ENCODE assay signal across 21 cellular contexts in the genomic region with DNA sequence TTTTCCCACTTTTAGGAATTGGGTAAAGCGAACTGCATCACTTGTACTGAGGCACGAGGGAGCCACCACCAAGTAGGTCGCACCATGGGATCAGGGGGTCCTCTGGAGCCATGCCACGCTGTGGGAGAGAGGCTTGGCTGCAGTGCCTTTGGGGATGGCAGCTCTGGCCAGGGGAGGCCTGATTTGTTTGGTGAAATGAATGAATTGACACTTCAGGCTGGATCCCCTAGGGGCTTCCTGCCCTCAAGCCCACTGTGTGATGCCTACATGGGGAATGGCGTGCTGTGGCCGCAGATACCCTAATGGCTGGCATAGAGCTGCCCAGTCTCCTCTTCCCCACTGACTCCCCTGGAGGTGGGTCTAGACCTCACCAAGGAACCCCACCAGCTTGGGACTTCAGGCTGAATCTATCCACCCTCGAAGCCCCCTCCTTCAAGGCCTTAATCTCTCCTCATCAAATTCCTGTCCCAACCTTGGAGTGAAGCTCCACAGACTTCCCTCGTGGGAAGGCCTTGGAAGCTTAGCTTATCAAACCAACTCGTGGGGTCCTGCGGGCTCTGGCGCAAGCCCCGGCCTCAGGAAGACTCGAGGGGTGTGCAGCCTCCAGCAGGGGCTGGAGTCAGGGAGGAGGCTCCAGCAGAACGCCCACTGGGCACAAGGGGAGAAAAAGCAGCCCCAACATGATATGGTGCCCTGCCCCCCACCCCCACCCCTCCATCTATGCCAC.
DNase-seq lines count a peak whose midpoint lies in the region; TF ChIP-seq lines count a peak whose summit lies in the region.
"Had no signal": no experiment of that assay in that cellular context is flagged by ENCODE, and none has a peak within 500 bp of the region (broad histone marks: within the 10 kb centered on the region; RNA-seq: fewer than 3 reads in every experiment).

No MANE protein-coding gene starts in this region.

- POLR2A ChIA-PET in OCI-LY7 (lab: Charles Lee): interaction anchor here (1.5 kb wide), 1 partner anchor 28 kb away, joined by 4 read pairs; no protein-coding TSS in a partner anchor

- peaks cover 3 to 27% of the 10 kb centered on the region in 2 donors for H3K4me1 ChIP-seq in esophagus (ENCODE audit: control insufficient read depth in 2 of 2, insufficient read depth in 2 of 2, low read length in 1 of 2)
- no peaks in the 10 kb centered on the region for H3K4me1 ChIP-seq in osteoblast (ENCODE audit: insufficient read depth, low read length)
- H3K4me1 ChIP-seq in OCI-LY7 (ENCODE audit: insufficient read depth, low read length, poor library complexity, severe bottlenecking): peaks cover 35% of the 10 kb centered on the region

- BruUV-seq in OCI-LY7 (replicated peaks; lab: Mats Ljungman, UMichigan): no TSS peak

- H3K4me2 ChIP-seq in osteoblast (ENCODE audit: insufficient read depth, low read length) (no peak overlapping the region), OCI-LY7 (ENCODE audit: low read length) (no peak overlapping the region)
- H3K4me2 ChIP-seq: KMS-11 had no signal

- DNase-seq in activated effector memory CD4-positive, alpha-beta T cell treated with anti-CD3 and anti-CD28 coated beads, Interleukin-2, amount 50 U/mL, for 16 hours: peak; percentile 53
- DNase-seq in activated effector memory CD4-positive, alpha-beta T cell treated with Interleukin-2 at 50 U/mL for 16 hours: no peak
- DNase-seq in osteoblast (ENCODE audit: insufficient read length, low spot score, missing footprints) (peak; percentile 51), LoVo (ENCODE audit: low spot score) (no peak), OCI-LY7 (ENCODE audit: low spot score) (no peak)
- no peak for DNase-seq in activated naive CD4-positive, alpha-beta T cell treated with anti-CD3 and anti-CD28 coated beads, Interleukin-2, amount 50 U/mL, for 16 hours
- DNase-seq: CD8-positive, alpha-beta memory T cell; DMS 273 treated with DMSO at 0.1 percent for 48 hours; IMR-90; NCI-H1092 treated with DMSO at 0.1 percent for 48 hours; NCI-H1436; NCI-H187; NCI-H2081 treated with DMSO at 0.1 percent for 48 hours; NCI-H2171; NCI-H226; NCI-H510A; NCI-H69; SJCRH30 had no signal

- H3K27me3 ChIP-seq in esophagus (ENCODE audit: control insufficient read depth in 1 of 2, insufficient read depth in 2 of 2, low read length in 2 of 2) (no peaks in the 10 kb centered on the region), osteoblast (ENCODE audit: insufficient read depth, low read length) (peaks cover 45% of the 10 kb centered on the region)

- 77 to 82% methylated on average over 14 of the region's 14 CpGs for WGBS in esophagus, 2 donors

- peak overlapping the region; percentile 14 to 57 for H3K27ac ChIP-seq in esophagus (ENCODE audit: low read depth in 2 of 2, low read length in 1 of 2)
- no peak overlapping the region for H3K27ac ChIP-seq in osteoblast (ENCODE audit: low read depth, low read length)
- H3K27ac ChIP-seq in OCI-LY7 (ENCODE audit: low read depth, low read length, poor library complexity, severe bottlenecking): no peak overlapping the region
- H3K27ac ChIP-seq: 22Rv1, KMS-11, SJCRH30 had no signal

- no peaks in the 10 kb centered on the region for H4K20me1 ChIP-seq in osteoblast (ENCODE audit: insufficient read depth, low read length)
- no peaks in the 10 kb centered on the region for H4K20me1 ChIP-seq in OCI-LY7 (ENCODE audit: insufficient read depth, low read length)

- intact Hi-C loops in OCI-LY7 (cut with micrococcal nuclease; ENCODE audit: unreplicated experiment): no loop called here

- no peak for TF ChIP-seq CTCF in osteoblast (IDR thresholded peaks at IDR 0.05; ENCODE audit: extremely low read depth, low read depth, low read length)
- no peak for TF ChIP-seq CTCF in OCI-LY7 (conservative IDR thresholded peaks at IDR 0.05; ENCODE audit: low read length)

- CTCF ChIA-PET in OCI-LY7 (lab: Charles Lee; ENCODE audit: unreplicated experiment): no interaction called here

- H3K4me3 ChIP-seq in esophagus (ENCODE audit: low read depth in 1 of 2, low read length in 2 of 2) (no peak overlapping the region), osteoblast (ENCODE audit: insufficient read depth, low read length) (no peak overlapping the region), OCI-LY7 (ENCODE audit: low read depth, low read length, poor library complexity, severe bottlenecking) (no peak overlapping the region)
- H3K4me3 ChIP-seq: SJCRH30 had no signal

- H3K79me2 ChIP-seq in osteoblast (ENCODE audit: insufficient read depth, low read length): no peaks in the 10 kb centered on the region
- no peaks in the 10 kb centered on the region for H3K79me2 ChIP-seq in OCI-LY7 (ENCODE audit: insufficient read depth, low read depth, low read length)

- no peaks in the 10 kb centered on the region for H3K9me2 ChIP-seq in OCI-LY7 (ENCODE audit: insufficient read depth, low read length)

- H3K36me3 ChIP-seq in esophagus (ENCODE audit: control insufficient read depth in 2 of 2, insufficient read depth in 2 of 2, low read length in 1 of 2): no peaks in the 10 kb centered on the region
- no peaks in the 10 kb centered on the region for H3K36me3 ChIP-seq in osteoblast (ENCODE audit: insufficient read depth, low read length)
- no peaks in the 10 kb centered on the region for H3K36me3 ChIP-seq in OCI-LY7 (ENCODE audit: insufficient read depth, low read length)
- H3K36me3 ChIP-seq: SJCRH30 had no signal

- H3K9me3 ChIP-seq in esophagus (ENCODE audit: control insufficient read depth in 2 of 2, insufficient read depth in 1 of 2, low read depth in 1 of 2, low read length in 1 of 2) (no peaks in the 10 kb centered on the region), osteoblast (ENCODE audit: low read depth, low read length) (no peaks in the 10 kb centered on the region), OCI-LY7 (ENCODE audit: low read length) (no peaks in the 10 kb centered on the region)
- H3K9me3 ChIP-seq: SJCRH30 had no signal

- H2AFZ ChIP-seq in osteoblast (ENCODE audit: low read length) (no peak overlapping the region), OCI-LY7 (ENCODE audit: low read length) (no peak overlapping the region)

Comparison
In these comparisons a context has a peak if more than half of its experiments do, and no peak if none do; other contexts are left out.
1. DNase-seq: peak in activated effector memory CD4-positive, alpha-beta T cell treated with anti-CD3 and anti-CD28 coated beads, Interleukin-2, amount 50 U/mL, for 16 hours (single experiment) and osteoblast (single experiment); none in activated effector memory CD4-positive, alpha-beta T cell treated with Interleukin-2 at 50 U/mL for 16 hours (single experiment), LoVo (single experiment), activated naive CD4-positive, alpha-beta T cell treated with anti-CD3 and anti-CD28 coated beads, Interleukin-2, amount 50 U/mL, for 16 hours (single experiment) and OCI-LY7 (single experiment).
2. H3K27ac ChIP-seq: peak in esophagus (2 of 2); none in osteoblast (single experiment) and OCI-LY7 (single experiment).